Comparison of ENCODE assay signal across 12 cellular contexts in the genomic region with DNA sequence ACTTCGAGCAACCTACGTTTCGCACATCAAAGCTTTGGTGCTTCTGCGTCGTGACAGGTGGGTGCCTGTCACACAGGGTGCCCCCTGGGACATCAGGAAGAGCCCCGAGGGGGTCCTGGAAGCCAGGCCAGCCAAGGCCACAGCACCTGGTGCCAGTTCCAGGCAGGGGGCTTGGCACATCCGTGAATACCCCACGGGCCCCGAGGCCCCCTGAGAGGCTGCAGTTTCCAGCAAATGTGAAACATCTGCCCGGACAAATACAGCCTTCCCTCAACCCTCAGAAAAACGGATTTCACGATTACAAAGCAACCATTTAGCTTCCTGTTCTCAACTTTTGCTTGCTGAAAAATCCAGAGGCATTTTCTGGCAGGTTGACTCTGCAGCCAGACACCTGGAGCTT.
"Had no signal": no experiment of that assay in that cellular context is flagged by ENCODE, and none has a peak within 500 bp of the region (broad histone marks: within the 10 kb centered on the region; RNA-seq: fewer than 3 reads in every experiment).

No MANE protein-coding gene starts in this region.

- DNase-seq: activated effector memory CD4-positive, alpha-beta T cell treated with anti-CD3 and anti-CD28 coated beads, Interleukin-2, amount 50 U/mL, for 16 hours; activated T-cell treated with anti-CD3 and anti-CD28 coated beads, Interleukin-2, amount 50 U/mL, for 4 hours; brain microvascular endothelial cell; lower lobe of right lung; naive thymus-derived CD4-positive, alpha-beta T cell; small intestine; SW 1271; trophoblast cell had no signal

- FAIRE-seq: small intestine had no signal

- H3K9me3 ChIP-seq: lower lobe of right lung had no signal

- H3K27ac ChIP-seq: brain microvascular endothelial cell, lower lobe of right lung had no signal

- H3K4me3 ChIP-seq: lower lobe of right lung had no signal

- H3K27me3 ChIP-seq: brain microvascular endothelial cell had no signal

- H3K27me3 Mint-ChIP-seq: naive thymus-derived CD4-positive, alpha-beta T cell had no signal

- H3K36me3 ChIP-seq: brain microvascular endothelial cell, lower lobe of right lung had no signal

- H3K27ac Mint-ChIP-seq: activated naive CD4-positive, alpha-beta T cell treated with anti-CD3 and anti-CD28 coated beads, Interleukin-2, amount 50 U/mL, for 72 hours; dendritic cell treated with granulocyte-macrophage colony-stimulating factor and Interleukin-4, amounts not matched to agents 40 ng/mL and 50 ng/mL, for 4 days; naive thymus-derived CD4-positive, alpha-beta T cell; T-helper 2 cell treated with Interferon-gamma antibody and Interleukin-4, amounts not matched to agents 5 μg/mL and 100 μg/mL, for 36 hours had no signal

- H3K36me3 Mint-ChIP-seq: activated naive CD4-positive, alpha-beta T cell treated with anti-CD3 and anti-CD28 coated beads, Interleukin-2, amount 50 U/mL, for 72 hours had no signal

- H3K4me3 Mint-ChIP-seq: activated T-cell treated with anti-CD3 and anti-CD28 coated beads, Interleukin-2, amount 50 U/mL, for 4 hours; dendritic cell treated with granulocyte-macrophage colony-stimulating factor and Interleukin-4, amounts not matched to agents 40 ng/mL and 50 ng/mL, for 4 days; T-helper 2 cell treated with Interferon-gamma antibody and Interleukin-4, amounts not matched to agents 5 μg/mL and 100 μg/mL, for 36 hours had no signal

- H3K9me3 Mint-ChIP-seq: activated naive CD4-positive, alpha-beta T cell treated with anti-CD3 and anti-CD28 coated beads, Interleukin-2, amount 50 U/mL, for 72 hours; activated T-cell treated with anti-CD3 and anti-CD28 coated beads, Interleukin-2, amount 50 U/mL, for 4 hours; dendritic cell treated with granulocyte-macrophage colony-stimulating factor and Interleukin-4, amounts not matched to agents 40 ng/mL and 50 ng/mL, for 4 days; naive thymus-derived CD4-positive, alpha-beta T cell; T-helper 2 cell treated with Interferon-gamma antibody and Interleukin-4, amounts not matched to agents 5 μg/mL and 100 μg/mL, for 36 hours had no signal

- ATAC-seq: activated naive CD4-positive, alpha-beta T cell treated with anti-CD3 and anti-CD28 coated beads, Interleukin-2, amount 50 U/mL, for 72 hours; activated T-cell treated with anti-CD3 and anti-CD28 coated beads, Interleukin-2, amount 50 U/mL, for 4 hours; naive thymus-derived CD4-positive, alpha-beta T cell; right cardiac atrium had no signal
